11 cellular contexts compared by ENCODE assay signal in genomic region chr4:3257125-3257690, GRCh38. TPM values are rescaled to one million over a fixed set of nuclear protein-coding genes. Genes with fewer than 3 reads are reported as not detected.
DNase-seq lines count a peak whose midpoint lies in the region; FAIRE-seq and TF ChIP-seq lines count a peak whose summit lies in the region.
"Had no signal": no experiment of that assay in that cellular context is flagged by ENCODE, and none has a peak within 500 bp of the region (broad histone marks: within the 10 kb centered on the region; RNA-seq: fewer than 3 reads in every experiment).

No MANE protein-coding gene starts in this region.

- no peak overlapping the region for H3K27ac Mint-ChIP-seq in activated naive CD4-positive, alpha-beta T cell treated with anti-CD3 and anti-CD28 coated beads, Interleukin-2, amount 10 ng/mL, durations not matched to agents 7 days and 5 days
- H3K27ac Mint-ChIP-seq: activated CD4-positive, alpha-beta memory T cell treated with anti-CD3 and anti-CD28 coated beads, Interleukin-2, amount 10 ng/mL, durations not matched to agents 7 days and 5 days had no signal

- H3K36me3 ChIP-seq in transverse colon (no peaks in the 10 kb centered on the region), uterus (no peaks in the 10 kb centered on the region)
- H3K36me3 ChIP-seq: SJCRH30 had no signal

- no peaks in the 10 kb centered on the region for H3K4me1 ChIP-seq in transverse colon
- H3K4me1 ChIP-seq in uterus: no peaks in the 10 kb centered on the region
- H3K4me1 ChIP-seq: body of pancreas, SJCRH30 had no signal

- H3K4me3 Mint-ChIP-seq in activated naive CD4-positive, alpha-beta T cell treated with anti-CD3 and anti-CD28 coated beads, Interleukin-2, amount 10 ng/mL, durations not matched to agents 7 days and 5 days: no peak overlapping the region
- H3K4me3 Mint-ChIP-seq: activated CD4-positive, alpha-beta memory T cell treated with anti-CD3 and anti-CD28 coated beads, Interleukin-2, amount 10 ng/mL, durations not matched to agents 7 days and 5 days had no signal

- in situ Hi-C loops in transverse colon (cut with MboI; ENCODE audit: low pct_ligation_motif_present in 1 of 4, low pct_unique_long_range_greater_than_20kb in 1 of 4, low sequenced_read_pairs in 3 of 4): no loop called here

- CTCF ChIA-PET in activated naive CD4-positive, alpha-beta T cell treated with anti-CD3 and anti-CD28 coated beads, Interleukin-2, amount 10 ng/mL, durations not matched to agents 7 days and 5 days (lab: Charles Lee): no interaction called here

- no peaks in the 10 kb centered on the region for H3K9me3 Mint-ChIP-seq in activated naive CD4-positive, alpha-beta T cell treated with anti-CD3 and anti-CD28 coated beads, Interleukin-2, amount 10 ng/mL, durations not matched to agents 7 days and 5 days
- H3K9me3 Mint-ChIP-seq: activated CD4-positive, alpha-beta memory T cell treated with anti-CD3 and anti-CD28 coated beads, Interleukin-2, amount 10 ng/mL, durations not matched to agents 7 days and 5 days had no signal

- H3K27ac ChIP-seq in coronary artery: no peak overlapping the region
- no peak overlapping the region for H3K27ac ChIP-seq in transverse colon
- no peak overlapping the region for H3K27ac ChIP-seq in uterus
- H3K27ac ChIP-seq: body of pancreas, SJCRH30 had no signal

- TF ChIP-seq POLR2A in transverse colon (IDR thresholded peaks at IDR 0.05) (no peak), uterus (IDR thresholded peaks at IDR 0.05) (no peak)

- H3K36me3 Mint-ChIP-seq in activated naive CD4-positive, alpha-beta T cell treated with anti-CD3 and anti-CD28 coated beads, Interleukin-2, amount 10 ng/mL, durations not matched to agents 7 days and 5 days: no peaks in the 10 kb centered on the region

- no peaks in the 10 kb centered on the region for H3K9me3 ChIP-seq in transverse colon
- H3K9me3 ChIP-seq in uterus: no peaks in the 10 kb centered on the region
- H3K9me3 ChIP-seq: body of pancreas, SJCRH30 had no signal

- TF ChIP-seq EP300 in transverse colon (IDR thresholded peaks at IDR 0.05; ENCODE audit: low read depth): no peak

- no peaks in the 10 kb centered on the region for H3K4me1 Mint-ChIP-seq in activated naive CD4-positive, alpha-beta T cell treated with anti-CD3 and anti-CD28 coated beads, Interleukin-2, amount 10 ng/mL, durations not matched to agents 7 days and 5 days
- H3K4me1 Mint-ChIP-seq: activated CD4-positive, alpha-beta memory T cell treated with anti-CD3 and anti-CD28 coated beads, Interleukin-2, amount 10 ng/mL, durations not matched to agents 7 days and 5 days had no signal

- DNase-seq in activated naive CD4-positive, alpha-beta T cell treated with anti-CD3 and anti-CD28 coated beads, Interleukin-2, amount 10 ng/mL, durations not matched to agents 7 days and 5 days: peak; percentile 13
- no peak for DNase-seq in activated naive CD4-positive, alpha-beta T cell (lab: John Stamatoyannopoulos, UW)
- DNase-seq in NCI-H2081 treated with DMSO at 0.1 percent for 48 hours (lab: John Stamatoyannopoulos, UW) (peak; percentile 27), coronary artery (ENCODE audit: low spot score) (peak; percentile 43), transverse colon (peak; percentile 32), GM19238 (ENCODE audit: insufficient read length, low spot score) (no peak), uterus (no peak), RCC 7860 (ENCODE audit: low spot score) (no peak)
- DNase-seq: activated CD4-positive, alpha-beta memory T cell treated with anti-CD3 and anti-CD28 coated beads, Interleukin-2, amount 10 ng/mL, durations not matched to agents 7 days and 5 days had no signal

- 65% methylated on average over 12 of the region's 12 CpGs; no CpG with 5 or more reads in 1 of the 2 donors for WGBS in transverse colon (ENCODE audit: low coverage in 1 of 2), 2 donors

- no peaks in the 10 kb centered on the region for H3K27me3 Mint-ChIP-seq in activated naive CD4-positive, alpha-beta T cell treated with anti-CD3 and anti-CD28 coated beads, Interleukin-2, amount 10 ng/mL, durations not matched to agents 7 days and 5 days
- H3K27me3 Mint-ChIP-seq: activated CD4-positive, alpha-beta memory T cell treated with anti-CD3 and anti-CD28 coated beads, Interleukin-2, amount 10 ng/mL, durations not matched to agents 7 days and 5 days had no signal

- no peak overlapping the region for H3K4me3 ChIP-seq in coronary artery
- no peak overlapping the region for H3K4me3 ChIP-seq in transverse colon
- no peak overlapping the region for H3K4me3 ChIP-seq in uterus
- H3K4me3 ChIP-seq: body of pancreas, SJCRH30 had no signal

- intact Hi-C loops in transverse colon (cut with DNase I; ENCODE audit: low total_unique reads): no loop called here
- intact Hi-C loops in uterus (cut with DNase I; ENCODE audit: low total_unique reads): no loop called here

- TF ChIP-seq CTCF in coronary artery (IDR thresholded peaks at IDR 0.05) (no peak), transverse colon (IDR thresholded peaks at IDR 0.05) (no peak), uterus (IDR thresholded peaks at IDR 0.05) (no peak)

- no peak for FAIRE-seq in RCC 7860 (lab: Jason Lieb, UNC)

- H3K27me3 ChIP-seq in transverse colon (no peaks in the 10 kb centered on the region), uterus (no peaks in the 10 kb centered on the region)
- H3K27me3 ChIP-seq: body of pancreas, SJCRH30 had no signal

RNA-seq across cellular contexts. Expression of gene MSANTD1, which starts 8.2 kb away (rescaled TPM):
- total RNA-seq in transverse colon (1 to 10 TPM in 1 of 4 donors, under 1 TPM in 2, not detected in 1; 0.68 to 1.3 (median 0.80) TPM), uterus (1 to 10 TPM in 3 of 4 donors, not detected in 1; 1.3 to 3.3 (median 2.1) TPM)

RNA-seq across cellular contexts. Expression of gene RGS12, which starts 35.6 kb away (rescaled TPM):
- total RNA-seq in transverse colon (10 to 100 TPM; 12.4 to 77.4 (median 17.3) TPM), uterus (10 to 100 TPM in 3 of 4 donors, 1 to 10 TPM in 1; 3.5 to 63.8 (median 40.1) TPM)

Comparison
In these comparisons a context has a peak if more than half of its experiments do, and no peak if none do; other contexts are left out.
1. DNase-seq: peak in activated naive CD4-positive, alpha-beta T cell treated with anti-CD3 and anti-CD28 coated beads, Interleukin-2, amount 10 ng/mL, durations not matched to agents 7 days and 5 days (single experiment), NCI-H2081 treated with DMSO at 0.1 percent for 48 hours (single experiment), coronary artery (single experiment) and transverse colon (single experiment); none in activated naive CD4-positive, alpha-beta T cell (0 of 4), GM19238 (single experiment), uterus (0 of 2) and RCC 7860 (single experiment).